In the genomic region with DNA sequence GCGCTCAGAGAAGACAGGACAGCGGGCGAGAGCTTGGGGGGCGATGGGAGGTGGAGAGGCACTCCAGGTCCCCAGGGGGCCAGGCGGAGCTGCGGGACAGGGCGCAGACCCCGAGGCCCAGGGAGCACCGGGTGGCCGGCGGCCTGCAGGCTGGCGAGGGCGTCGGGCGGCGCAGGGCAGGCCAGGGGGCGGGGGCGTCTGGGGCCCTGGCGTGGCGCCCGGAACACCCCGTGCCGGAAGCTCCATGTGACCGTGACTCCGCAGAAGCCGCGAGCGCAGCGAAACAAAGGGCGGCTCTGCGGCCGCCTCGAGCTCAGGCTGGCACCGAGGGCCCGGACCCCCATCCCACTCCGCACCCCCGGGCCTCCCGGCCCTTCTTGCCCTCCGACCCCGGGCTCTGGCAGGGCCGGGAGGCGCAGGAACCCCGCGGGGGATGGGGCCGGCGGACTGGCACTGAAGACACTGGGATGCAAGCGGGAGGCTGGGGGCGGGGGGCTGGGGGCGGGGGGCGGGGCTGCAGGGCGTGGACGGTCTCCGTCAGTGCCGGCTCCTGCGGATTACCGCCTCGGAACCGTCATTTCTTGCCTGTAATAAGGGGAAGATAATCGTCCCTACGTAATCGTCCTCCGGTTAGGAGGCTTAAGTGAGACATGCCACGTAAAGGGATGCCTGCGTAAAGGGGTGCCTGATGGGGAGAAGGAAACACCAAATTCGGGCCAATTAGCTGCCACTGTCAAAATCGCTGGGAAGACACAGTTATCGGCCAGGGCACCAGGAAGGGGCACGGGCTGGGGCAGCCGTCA, we compare ENCODE assay signal across 8 cellular contexts. TPM values are rescaled to one million over a fixed set of nuclear protein-coding genes. Genes with fewer than 3 reads are reported as not detected.
DNase-seq lines count a peak whose midpoint lies in the region; ATAC-seq lines count a peak whose summit lies in the region.

No MANE protein-coding gene starts in this region.

- peak overlapping the region; percentile 50 for H2BK120ac ChIP-seq in mesendoderm (ENCODE audit: low read depth, low read length)

- no peaks in the 10 kb centered on the region for H3K79me2 ChIP-seq in mesendoderm (ENCODE audit: control insufficient read depth, insufficient read depth, low read length)

- H3K79me1 ChIP-seq in mesendoderm (ENCODE audit: low read length): no peaks in the 10 kb centered on the region

- peak overlapping the region; percentile 44 for H4K5ac ChIP-seq in mesendoderm (ENCODE audit: low read length)

- H3K9me3 Mint-ChIP-seq in activated CD8-positive, alpha-beta T cell treated with anti-CD3 and anti-CD28 coated beads, Interleukin-2, amount 10 ng/mL, durations not matched to agents 7 days and 5 days (ENCODE audit: insufficient read depth): no peaks in the 10 kb centered on the region

- H3K9me3 ChIP-seq in effector memory CD4-positive, alpha-beta T cell (ENCODE audit: control insufficient read depth, low read length): no peaks in the 10 kb centered on the region

- no peak overlapping the region for H3K23ac ChIP-seq in mesendoderm (ENCODE audit: low read length)

- peak overlapping the region; percentile 95 for H3K18ac ChIP-seq in mesendoderm (ENCODE audit: low read length)

- peak overlapping the region; percentile 73 for H3K4me3 Mint-ChIP-seq in activated CD8-positive, alpha-beta T cell treated with anti-CD3 and anti-CD28 coated beads, Interleukin-2, amount 10 ng/mL, durations not matched to agents 7 days and 5 days

- H3K36me3 ChIP-seq in effector memory CD4-positive, alpha-beta T cell (ENCODE audit: control insufficient read depth, insufficient read depth, low read length): no peaks in the 10 kb centered on the region
- no peaks in the 10 kb centered on the region for H3K36me3 ChIP-seq in mesendoderm (ENCODE audit: control insufficient read depth, insufficient read depth, low read length)

- peak overlapping the region; percentile 72 for H3K27ac ChIP-seq in effector memory CD4-positive, alpha-beta T cell (ENCODE audit: insufficient read depth, low read length, poor library complexity, severe bottlenecking)
- peak overlapping the region; percentile 40 for H3K27ac ChIP-seq in mesendoderm (ENCODE audit: low read depth, low read length)

- POLR2A ChIA-PET in activated CD8-positive, alpha-beta T cell treated with anti-CD3 and anti-CD28 coated beads, Interleukin-2, amount 10 ng/mL, durations not matched to agents 7 days and 5 days (lab: Charles Lee): interaction anchor here (0.5 to 8.3 kb wide), 15 partner anchors 9 to 679 kb away, joined by 3 to 88 read pairs (median 3); a partner anchor contains a TSS

- H3K4me2 ChIP-seq in mesendoderm (ENCODE audit: low read length): peak overlapping the region; percentile 89

- H3K27ac Mint-ChIP-seq in activated CD8-positive, alpha-beta T cell treated with anti-CD3 and anti-CD28 coated beads, Interleukin-2, amount 10 ng/mL, durations not matched to agents 7 days and 5 days: peak overlapping the region; percentile 88

- H2BK15ac ChIP-seq in mesendoderm (replicated peaks; ENCODE audit: low read depth): peak overlapping the region; percentile 45

- DNase-seq in ACHN (peak; percentile 88), NCI-H526 (lab: John Stamatoyannopoulos, UW) (peak; percentile 60 to 90), mesendoderm (peak; percentile 79)
- DNase-seq in activated CD8-positive, alpha-beta T cell treated with anti-CD3 and anti-CD28 coated beads, Interleukin-2, amount 10 ng/mL, durations not matched to agents 7 days and 5 days: peak; percentile 77
- peak; percentile 65 to 68 (median 66) for DNase-seq in effector memory CD4-positive, alpha-beta T cell
- DNase-seq in stimulated activated CD8-positive, alpha-beta memory T cell treated with anti-CD3 and anti-CD28 coated beads, Interleukin-12 subunit alpha, Interleukin-12 subunit beta, amount 100 ng/mL, for 4 hours (ENCODE audit: low read depth): peak; percentile 61

- in situ Hi-C loops in ACHN (cut with HindIII; ENCODE audit: low pct_ligation_motif_present, low pct_unique_long_range_greater_than_20kb, low sequenced_read_pairs): no loop called here

- peak; percentile 89 for ATAC-seq in GM18867 (IDR thresholded peaks at IDR 0.05; ENCODE audit: unreplicated experiment)
- ATAC-seq in HG03066 (IDR thresholded peaks at IDR 0.05; ENCODE audit: low read depth, unreplicated experiment): peak; percentile 86
- ATAC-seq in activated CD8-positive, alpha-beta T cell treated with anti-CD3 and anti-CD28 coated beads, Interleukin-2, amount 10 ng/mL, durations not matched to agents 7 days and 5 days: peak; percentile 83

- no CpG with 5 or more reads among the region's 69 CpGs for WGBS in mesendoderm (ENCODE audit: extremely low coverage, insufficient coverage, low lambda C conversion rate)

- H3K4me1 ChIP-seq in effector memory CD4-positive, alpha-beta T cell (ENCODE audit: control insufficient read depth, insufficient read depth, low read length, poor library complexity, severe bottlenecking): peaks cover 16% of the 10 kb centered on the region
- H3K4me1 ChIP-seq in mesendoderm (ENCODE audit: control insufficient read depth, low read depth, low read length): peaks cover 9% of the 10 kb centered on the region

- H3K27me3 ChIP-seq in effector memory CD4-positive, alpha-beta T cell (replicated peaks; ENCODE audit: control insufficient read depth, insufficient read depth, low read length, poor library complexity, severe bottlenecking): no peaks in the 10 kb centered on the region
- H3K27me3 ChIP-seq in mesendoderm (ENCODE audit: insufficient read depth, low read length, poor library complexity): no peaks in the 10 kb centered on the region

- peak overlapping the region; percentile 98 for H4K8ac ChIP-seq in mesendoderm (ENCODE audit: low read depth, low read length)

- CTCF ChIA-PET in activated CD8-positive, alpha-beta T cell treated with anti-CD3 and anti-CD28 coated beads, Interleukin-2, amount 10 ng/mL, durations not matched to agents 7 days and 5 days (lab: Charles Lee): interaction anchor here (0.7 to 2.5 kb wide), 12 partner anchors 10 to 199 kb away, joined by 3 to 12 read pairs (median 3); a partner anchor contains a TSS

- H3K9ac ChIP-seq in mesendoderm (ENCODE audit: low read length): peak overlapping the region; percentile 80

- H3K56ac ChIP-seq in mesendoderm (ENCODE audit: low read length): peak overlapping the region; percentile 90

- H3K36me3 Mint-ChIP-seq in activated CD8-positive, alpha-beta T cell treated with anti-CD3 and anti-CD28 coated beads, Interleukin-2, amount 10 ng/mL, durations not matched to agents 7 days and 5 days (ENCODE audit: low read depth): no peaks in the 10 kb centered on the region

- no peaks in the 10 kb centered on the region for H3K27me3 Mint-ChIP-seq in activated CD8-positive, alpha-beta T cell treated with anti-CD3 and anti-CD28 coated beads, Interleukin-2, amount 10 ng/mL, durations not matched to agents 7 days and 5 days (ENCODE audit: low read depth)

- H3K4me3 ChIP-seq in effector memory CD4-positive, alpha-beta T cell (ENCODE audit: insufficient read depth, low read depth, low read length, poor library complexity, severe bottlenecking): peak overlapping the region; percentile 47
- H3K4me3 ChIP-seq in mesendoderm (ENCODE audit: low read length): no peak overlapping the region

- peak overlapping the region; percentile 87 for H2BK5ac ChIP-seq in mesendoderm (ENCODE audit: low read length)

- H3K4me1 Mint-ChIP-seq in activated CD8-positive, alpha-beta T cell treated with anti-CD3 and anti-CD28 coated beads, Interleukin-2, amount 10 ng/mL, durations not matched to agents 7 days and 5 days (ENCODE audit: low read depth): peaks cover 46% of the 10 kb centered on the region

- peak overlapping the region; percentile 57 for H2AK5ac ChIP-seq in mesendoderm (ENCODE audit: low read length)

- H3K4ac ChIP-seq in mesendoderm (ENCODE audit: low read depth, low read length): peak overlapping the region; percentile 87

RNA-seq across cellular contexts. Expression of a gene that starts 19.2 kb away (rescaled TPM):
- under 1 TPM; 0.61 to 0.73 TPM for total RNA-seq in activated CD8-positive, alpha-beta T cell treated with anti-CD3 and anti-CD28 coated beads, Interleukin-2, amount 10 ng/mL, durations not matched to agents 7 days and 5 days
- 0.17 TPM for polyA plus RNA-seq in mesendoderm (2013, experiment 1 of 2)
- polyA plus RNA-seq in mesendoderm (2013, experiment 2 of 2): 0.11 TPM

RNA-seq across cellular contexts. Expression of a gene that starts 27.5 kb away (rescaled TPM):
- total RNA-seq in activated CD8-positive, alpha-beta T cell treated with anti-CD3 and anti-CD28 coated beads, Interleukin-2, amount 10 ng/mL, durations not matched to agents 7 days and 5 days: 100 to 1,000 TPM; 282 to 288 TPM
- polyA plus RNA-seq in mesendoderm (2013, experiment 1 of 2): 110 TPM
- 113 TPM for polyA plus RNA-seq in mesendoderm (2013, experiment 2 of 2)
